1 cellular context compared by ENCODE assay signal in the genomic region with DNA sequence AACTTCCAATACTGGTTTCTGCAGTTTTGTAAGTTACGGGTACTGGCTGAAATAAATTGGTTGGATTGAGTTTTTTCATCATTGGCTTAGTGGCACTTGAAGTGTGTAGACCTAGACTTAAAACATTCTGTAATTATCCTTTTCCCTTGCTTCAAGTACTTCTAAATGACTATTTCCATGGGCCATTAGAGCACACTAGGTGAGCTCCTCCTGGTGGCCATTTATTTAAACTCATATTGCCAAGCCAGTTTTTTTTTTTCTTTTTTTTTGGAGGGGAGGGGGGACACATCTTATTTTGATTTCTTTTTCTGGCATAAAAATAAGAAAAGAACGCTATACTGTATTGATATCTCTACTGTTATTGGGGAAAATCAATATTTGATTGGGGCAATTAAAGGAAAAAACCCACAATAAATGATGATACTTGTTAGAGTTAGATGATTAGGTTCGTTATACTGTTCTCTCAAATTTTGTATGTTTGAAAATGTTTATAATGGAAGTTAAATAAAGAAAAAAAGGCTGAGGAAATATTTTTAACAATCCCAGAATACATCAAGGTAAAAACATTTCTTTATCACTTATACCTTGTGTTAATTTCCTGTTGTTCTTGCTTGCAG.
TF ChIP-seq lines count a peak whose summit lies in the region.

No MANE protein-coding gene starts in this region.

TF ChIP-seq in HEK293, 187 proteins besides CTCF, POLR2A, EP300 and RAD21 (continued from another document):
- TF ChIP-seq, protein P1, sequence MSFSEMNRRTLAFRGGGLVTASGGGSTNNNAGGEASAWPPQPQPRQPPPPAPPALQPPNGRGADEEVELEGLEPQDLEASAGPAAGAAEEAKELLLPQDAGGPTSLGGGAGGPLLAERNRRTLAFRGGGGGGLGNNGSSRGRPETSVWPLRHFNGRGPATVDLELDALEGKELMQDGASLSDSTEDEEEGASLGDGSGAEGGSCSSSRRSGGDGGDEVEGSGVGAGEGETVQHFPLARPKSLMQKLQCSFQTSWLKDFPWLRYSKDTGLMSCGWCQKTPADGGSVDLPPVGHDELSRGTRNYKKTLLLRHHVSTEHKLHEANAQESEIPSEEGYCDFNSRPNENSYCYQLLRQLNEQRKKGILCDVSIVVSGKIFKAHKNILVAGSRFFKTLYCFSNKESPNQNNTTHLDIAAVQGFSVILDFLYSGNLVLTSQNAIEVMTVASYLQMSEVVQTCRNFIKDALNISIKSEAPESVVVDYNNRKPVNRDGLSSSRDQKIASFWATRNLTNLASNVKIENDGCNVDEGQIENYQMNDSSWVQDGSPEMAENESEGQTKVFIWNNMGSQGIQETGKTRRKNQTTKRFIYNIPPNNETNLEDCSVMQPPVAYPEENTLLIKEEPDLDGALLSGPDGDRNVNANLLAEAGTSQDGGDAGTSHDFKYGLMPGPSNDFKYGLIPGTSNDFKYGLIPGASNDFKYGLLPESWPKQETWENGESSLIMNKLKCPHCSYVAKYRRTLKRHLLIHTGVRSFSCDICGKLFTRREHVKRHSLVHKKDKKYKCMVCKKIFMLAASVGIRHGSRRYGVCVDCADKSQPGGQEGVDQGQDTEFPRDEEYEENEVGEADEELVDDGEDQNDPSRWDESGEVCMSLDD (tag by site-specific recombination; IDR thresholded peaks at IDR 0.05) = no peak
- no peak for TF ChIP-seq KLF1 (tag by site-specific recombination; IDR thresholded peaks at IDR 0.05)
- TF ChIP-seq, protein P2, sequence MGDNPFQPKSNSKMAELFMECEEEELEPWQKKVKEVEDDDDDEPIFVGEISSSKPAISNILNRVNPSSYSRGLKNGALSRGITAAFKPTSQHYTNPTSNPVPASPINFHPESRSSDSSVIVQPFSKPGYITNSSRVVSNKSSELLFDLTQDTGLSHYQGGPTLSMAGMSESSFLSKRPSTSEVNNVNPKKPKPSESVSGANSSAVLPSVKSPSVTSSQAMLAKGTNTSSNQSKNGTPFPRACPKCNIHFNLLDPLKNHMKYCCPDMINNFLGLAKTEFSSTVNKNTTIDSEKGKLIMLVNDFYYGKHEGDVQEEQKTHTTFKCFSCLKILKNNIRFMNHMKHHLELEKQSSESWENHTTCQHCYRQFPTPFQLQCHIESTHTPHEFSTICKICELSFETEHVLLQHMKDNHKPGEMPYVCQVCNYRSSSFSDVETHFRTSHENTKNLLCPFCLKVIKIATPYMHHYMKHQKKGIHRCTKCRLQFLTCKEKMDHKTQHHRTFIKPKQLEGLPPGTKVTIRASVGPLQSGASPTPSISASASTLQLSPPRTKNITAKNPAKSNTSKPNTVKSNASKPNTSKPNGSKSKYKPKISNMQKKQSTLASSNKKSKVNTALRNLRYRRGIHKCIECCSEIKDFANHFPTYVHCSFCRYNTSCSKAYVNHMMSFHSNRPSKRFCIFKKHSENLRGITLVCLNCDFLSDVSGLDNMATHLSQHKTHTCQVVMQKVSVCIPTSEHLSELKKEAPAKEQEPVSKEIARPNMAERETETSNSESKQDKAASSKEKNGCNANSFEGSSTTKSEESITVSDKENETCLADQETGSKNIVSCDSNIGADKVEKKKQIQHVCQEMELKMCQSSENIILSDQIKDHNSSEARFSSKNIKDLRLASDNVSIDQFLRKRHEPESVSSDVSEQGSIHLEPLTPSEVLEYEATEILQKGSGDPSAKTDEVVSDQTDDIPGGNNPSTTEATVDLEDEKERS (tag by site-specific recombination; IDR thresholded peaks at IDR 0.05) = no peak
- TF ChIP-seq ZNF654 (tag by site-specific recombination; IDR thresholded peaks at IDR 0.05; ENCODE audit: low read depth) = peak; percentile 51
- no peak for TF ChIP-seq BCL11A (tag by site-specific recombination; IDR thresholded peaks at IDR 0.05; ENCODE audit: low read depth)
- TF ChIP-seq ZNF24 (tag by site-specific recombination; IDR thresholded peaks at IDR 0.05) = no peak
